Comparison of ENCODE assay signal across 8 cellular contexts in genomic region chr17:8162232-8162996, GRCh38. TPM values are rescaled to one million over a fixed set of nuclear protein-coding genes. Genes with fewer than 3 reads are reported as not detected.
DNase-seq lines count a peak whose midpoint lies in the region; ATAC-seq and TF ChIP-seq lines count a peak whose summit lies in the region.

VAMP2 (minus strand) TSS chr17:8162948; CDS start chr17:8162879, 69 bp downstream.

- no peaks in the 10 kb centered on the region for H3K79me1 ChIP-seq in H9 (ENCODE audit: insufficient read depth, low read depth, low read length, poor library complexity, severe bottlenecking)

- H3K36me3 ChIP-seq in OCI-LY3 (replicated peaks; ENCODE audit: low read depth, low read length) (peaks cover 7% of the 10 kb centered on the region), stomach smooth muscle (ENCODE audit: control insufficient read depth in 2 of 2, insufficient read depth in 2 of 2, low read length in 2 of 2) (peaks cover 13 to 20% of the 10 kb centered on the region in 2 donors)

- peaks cover 10 to 26% (median 22%) of the 10 kb centered on the region in 3 experiments for H3K36me3 Mint-ChIP-seq in H9 (ENCODE audit: insufficient read depth in 1 of 3, low read depth in 3 of 3)
- H3K36me3 Mint-ChIP-seq in natural killer cell: no peaks in the 10 kb centered on the region

- H3K9me3 Mint-ChIP-seq in H9 (no peaks in the 10 kb centered on the region), natural killer cell (no peaks in the 10 kb centered on the region)

- peak; percentile 49 for DNase-seq in COR-L47 (lab: John Stamatoyannopoulos, UW)
- peak; percentile 79 for DNase-seq in H9
- DNase-seq in activated T-helper 1 cell treated with anti-CD3 and anti-CD28 coated beads, Interleukin-2, amount 50 U/mL, for 16 hours (ENCODE audit: low read depth in 1 of 2, low spot score in 1 of 2): peak; percentile 71 to 79
- peak; percentile 50 for DNase-seq in fibroblast of mammary gland (ENCODE audit: low read depth)
- DNase-seq in natural killer cell: peak; percentile 92

- H3K4me3 ChIP-seq in OCI-LY3 (ENCODE audit: low read length) (peak within 1 kb of the TSS; percentile 99), fibroblast of mammary gland (ENCODE audit: control insufficient read depth, low read depth, low read length) (peak within 1 kb of the TSS; percentile 83), stomach smooth muscle (ENCODE audit: low read length in 2 of 2) (peak within 1 kb of the TSS; percentile 95 to 99)

- peak within 1 kb of the TSS; percentile 98 to 100 (median 99) for H3K27ac Mint-ChIP-seq in H9
- no peak within 1 kb of the TSS for H3K27ac Mint-ChIP-seq in natural killer cell

- no peak within 1 kb of the TSS for H2AK5ac ChIP-seq in H9 (ENCODE audit: insufficient read length, low read length)

- TF ChIP-seq CTCF in H9 (conservative IDR thresholded peaks at IDR 0.05) (no peak), OCI-LY3 (IDR thresholded peaks at IDR 0.05; ENCODE audit: low read depth, low read length) (no peak), fibroblast of mammary gland (conservative IDR thresholded peaks at IDR 0.05; ENCODE audit: control insufficient read depth, insufficient read depth, low read depth, low read length) (no peak), natural killer cell (IDR thresholded peaks at IDR 0.05) (no peak)

- peak within 1 kb of the TSS; percentile 93 for H4K5ac ChIP-seq in H9 (ENCODE audit: insufficient read length, low read depth, low read length)

- H3K18ac ChIP-seq in H9 (ENCODE audit: insufficient read length, low read depth, low read length): peak within 1 kb of the TSS; percentile 97

- H3K4me1 ChIP-seq in H9 (ENCODE audit: insufficient read depth, low read length): peaks cover 3% of the 10 kb centered on the region; the same call in 1 of the 2 replicates
- H3K4me1 ChIP-seq in OCI-LY3 (ENCODE audit: low read length): peaks cover 30% of the 10 kb centered on the region
- peaks cover 44% of the 10 kb centered on the region for H3K4me1 ChIP-seq in stomach smooth muscle (ENCODE audit: control insufficient read depth, insufficient read depth, low read length)

- no peak within 1 kb of the TSS for H2BK15ac ChIP-seq in H9 (ENCODE audit: low read depth, low read length)

- H4K20me1 ChIP-seq in H9 (ENCODE audit: control insufficient read depth, insufficient read depth, insufficient read length) (no peaks in the 10 kb centered on the region), OCI-LY3 (ENCODE audit: insufficient read depth, low read length) (peaks cover 8% of the 10 kb centered on the region; the same call in 1 of the 2 replicates)

- H3K27ac ChIP-seq in H9 (ENCODE audit: insufficient read length, low read depth, low read length) (peak within 1 kb of the TSS; percentile 62), OCI-LY3 (ENCODE audit: low read length) (peak within 1 kb of the TSS; percentile 71), stomach smooth muscle (ENCODE audit: low read length) (peak within 1 kb of the TSS; percentile 98)

- H2BK12ac ChIP-seq in H9 (ENCODE audit: insufficient read length, low read depth, low read length): peak within 1 kb of the TSS; percentile 83

- H3K9ac ChIP-seq in H9 (ENCODE audit: extremely low read depth, insufficient read length, low read length) (peak within 1 kb of the TSS; percentile 89), OCI-LY3 (ENCODE audit: low read length) (peak within 1 kb of the TSS; percentile 99), stomach smooth muscle (ENCODE audit: low read length in 2 of 2) (peak within 1 kb of the TSS; percentile 90 to 97)

- peak within 1 kb of the TSS; percentile 15 for H4K91ac ChIP-seq in H9 (ENCODE audit: insufficient read length, low read depth, low read length)

- H3K27me3 ChIP-seq in H9 (ENCODE audit: insufficient read depth, low read length): no peaks in the 10 kb centered on the region
- H3K27me3 ChIP-seq in OCI-LY3 (ENCODE audit: low read depth, low read length): no peaks in the 10 kb centered on the region
- H3K27me3 ChIP-seq in stomach smooth muscle (ENCODE audit: control insufficient read depth in 1 of 2, insufficient read depth in 2 of 2, low read length in 2 of 2): no peaks in the 10 kb centered on the region

- H3K23me2 ChIP-seq in H9 (ENCODE audit: insufficient read length, low read depth, low read length, poor library complexity, severe bottlenecking): peaks cover 13% of the 10 kb centered on the region

- peak within 1 kb of the TSS; percentile 95 for H3K14ac ChIP-seq in H9 (ENCODE audit: insufficient read depth, low read length)

- H3K79me2 ChIP-seq in H9 (ENCODE audit: insufficient read depth, low read length): no peaks in the 10 kb centered on the region
- H3K79me2 ChIP-seq in OCI-LY3 (ENCODE audit: low read length): peaks cover 21% of the 10 kb centered on the region

- H2BK5ac ChIP-seq in H9 (ENCODE audit: insufficient read length, low read length): peak within 1 kb of the TSS; percentile 79

- H3K4me2 ChIP-seq in H9 (ENCODE audit: insufficient read depth, insufficient read length, low read length): peak within 1 kb of the TSS; percentile 58
- peak within 1 kb of the TSS; percentile 99 for H3K4me2 ChIP-seq in OCI-LY3 (ENCODE audit: low read length)

- peak; percentile 57 to 80 (median 76) for ATAC-seq in natural killer cell
- ATAC-seq in HG02973 (IDR thresholded peaks at IDR 0.05; ENCODE audit: unreplicated experiment): no peak

- H4K8ac ChIP-seq in H9 (replicated peaks; ENCODE audit: insufficient read length, low read depth, low read length): no peak within 1 kb of the TSS

- no peaks in the 10 kb centered on the region for H3K9me3 ChIP-seq in H9 (ENCODE audit: control insufficient read depth, low read depth, low read length)
- H3K9me3 ChIP-seq in OCI-LY3 (ENCODE audit: insufficient read depth, low read length): no peaks in the 10 kb centered on the region
- H3K9me3 ChIP-seq in stomach smooth muscle (ENCODE audit: control insufficient read depth in 2 of 2, low read length in 2 of 2): no peaks in the 10 kb centered on the region

- H3K23ac ChIP-seq in H9 (ENCODE audit: insufficient read length, low read depth, low read length): peak within 1 kb of the TSS; percentile 57

- no peak within 1 kb of the TSS for H3T11ph ChIP-seq in H9 (ENCODE audit: low read length)

- peak within 1 kb of the TSS; percentile 86 to 95 for H3K4me3 Mint-ChIP-seq in H9
- peak within 1 kb of the TSS; percentile 91 for H3K4me3 Mint-ChIP-seq in natural killer cell

- no peak within 1 kb of the TSS for H2AFZ ChIP-seq in H9 (ENCODE audit: low read length)
- H2AFZ ChIP-seq in OCI-LY3 (ENCODE audit: low read depth, low read length): peak within 1 kb of the TSS; percentile 41; the same call in 1 of the 2 replicates

- intact Hi-C loops in natural killer cell (cut with micrococcal nuclease): no loop called here

- peak within 1 kb of the TSS; percentile 62 for H2BK120ac ChIP-seq in H9 (ENCODE audit: low read depth, low read length, poor library complexity, severe bottlenecking)

- H3K27me3 Mint-ChIP-seq in H9 (ENCODE audit: low read depth) (no peaks in the 10 kb centered on the region), natural killer cell (ENCODE audit: low read depth in 2 of 2) (no peaks in the 10 kb centered on the region)

- H3K4me1 Mint-ChIP-seq in H9 (peaks cover 38 to 42% of the 10 kb centered on the region in 2 experiments), natural killer cell (peaks cover 47 to 65% of the 10 kb centered on the region in 2 donors)

- H3K4ac ChIP-seq in H9 (ENCODE audit: low read depth, low read length): peak within 1 kb of the TSS; percentile 20; the same call in 1 of the 2 replicates

- no CpG with 5 or more reads among the region's 75 CpGs for WGBS in H9 (ENCODE audit: extremely low coverage, insufficient read length, low lambda C conversion rate)

- no peak within 1 kb of the TSS for H2BK20ac ChIP-seq in H9 (ENCODE audit: low read depth, low read length, poor library complexity, severe bottlenecking)

- no peak within 1 kb of the TSS for H3K56ac ChIP-seq in H9 (ENCODE audit: insufficient read length, low read depth, low read length)

RNA-seq across cellular contexts. Expression of gene VAMP2, which starts in this region (rescaled TPM):
- total RNA-seq in H9 (2021): 22.8 and 22.9 TPM in 2 replicates
- total RNA-seq in natural killer cell: 100 to 1,000 TPM; 191 to 315 (median 234) TPM

Comparison
In these comparisons a context has a peak if more than half of its experiments do, and no peak if none do; other contexts are left out.
1. H3K27ac Mint-ChIP-seq: peak in H9 (3 of 3); none in natural killer cell (0 of 2).
2. Peak in every context shown above with its lines, with median percentiles within 50 percentile points of each other: DNase-seq, H3K27ac ChIP-seq, H3K9ac ChIP-seq and H3K4me3 ChIP-seq.